Comparison of ENCODE assay signal across 8 cellular contexts in genomic region chr19:8240274-8241229, GRCh38. TPM values are rescaled to one million over a fixed set of nuclear protein-coding genes. Genes with fewer than 3 reads are reported as not detected.
A peak's percentile ranks its signal among the peaks of the same experiment; 100 is the strongest.
DNase-seq lines count a peak whose midpoint lies in the region; ATAC-seq, FAIRE-seq and TF ChIP-seq lines count a peak whose summit lies in the region.

No MANE protein-coding gene starts in this region.

- RAD21 ChIA-PET in HCT116 (lab: Charles Lee; ENCODE audit: low non-redundant PET in 1 of 2, low total read pairs in 2 of 2, uncharacterized antibody in 2 of 2, unreplicated experiment in 2 of 2), result interaction anchor here in 1 of 2 experiments (0.5 kb wide), 1 partner anchor 46 kb away, joined by 3 read pairs; no protein-coding TSS in a partner anchor

- no peak for FAIRE-seq in D721Med (lab: Jason Lieb, UNC)

- CTCF ChIA-PET in HCT116 (lab: Charles Lee), result interaction anchor here (2.4 kb wide), 1 partner anchor 82 kb away, joined by 7 read pairs; no protein-coding TSS in a partner anchor

- H3K27ac ChIP-seq in HCT116 (ENCODE audit: low read depth, low read length) (peak overlapping the region; percentile 25; the same call in 1 of the 2 replicates), esophagus squamous epithelium (peak overlapping the region in 3 of 4 donors; percentile 56 to 59 (median 58))

- no peaks in the 10 kb centered on the region for H3K79me2 ChIP-seq in HCT116 (ENCODE audit: insufficient read depth, low read length)

- no peaks in the 10 kb centered on the region for H4K20me1 ChIP-seq in HCT116 (ENCODE audit: insufficient read depth)

- peak overlapping the region; percentile 51 for H3K4me2 ChIP-seq in HCT116 (ENCODE audit: low read length)

- ATAC-seq in HCT116 (peak; percentile 85), naive B cell (ENCODE audit: low read depth in 2 of 2) (peak; percentile 73 to 80), HG02870 (IDR thresholded peaks at IDR 0.05; ENCODE audit: unreplicated experiment) (no peak)
- ATAC-seq in stimulated activated memory B cell treated with anti-CD40 and anti-IgM and Interleukin-4, amounts not matched to agents 10 μg/mL and 1 μg/mL and 100 μg/mL, for 72 hours, result peak; percentile 93

- TF ChIP-seq CTCF in D721Med (IDR thresholded peaks at IDR 0.05; ENCODE audit: insufficient read depth, missing control alignments) (no peak), HCT116 (IDR thresholded peaks at IDR 0.05 in 2 of 3, conservative IDR thresholded peaks at IDR 0.05 in 1 of 3; ENCODE audit: borderline replicate concordance in 1 of 3, insufficient read depth in 1 of 3, low read depth in 2 of 3, low read length in 2 of 3) (no peak), esophagus squamous epithelium (IDR thresholded peaks at IDR 0.05) (no peak)

- H3K9me3 Mint-ChIP-seq in activated T-cell treated with anti-CD3 and anti-CD28 coated beads, Interleukin-2, amount 50 U/mL, for 24 hours, result peaks cover 6% of the 10 kb centered on the region
- H3K9me3 Mint-ChIP-seq in naive B cell, result peaks cover 0 to 9% (median 5%) of the 10 kb centered on the region in 7 donors
- H3K9me3 Mint-ChIP-seq in stimulated activated memory B cell treated with anti-CD40 and anti-IgM and Interleukin-4, amounts not matched to agents 10 μg/mL and 1 μg/mL and 100 μg/mL, for 72 hours, result peaks cover 4% of the 10 kb centered on the region

- no TSS peak for BruUV-seq in HCT116 (replicated peaks; lab: Mats Ljungman, UMichigan)

- H3K4me3 Mint-ChIP-seq in activated T-cell treated with anti-CD3 and anti-CD28 coated beads, Interleukin-2, amount 50 U/mL, for 24 hours, result no peak overlapping the region
- H3K4me3 Mint-ChIP-seq in naive B cell, result peak overlapping the region in 6 of 8 donors; percentile 14 to 84 (median 57)
- peak overlapping the region; percentile 39 for H3K4me3 Mint-ChIP-seq in stimulated activated memory B cell treated with anti-CD40 and anti-IgM and Interleukin-4, amounts not matched to agents 10 μg/mL and 1 μg/mL and 100 μg/mL, for 72 hours

- intact Hi-C loops in HCT116 (cut with micrococcal nuclease) (no loop called here), esophagus squamous epithelium (cut with DNase I) (no loop called here)

- H3K4me1 Mint-ChIP-seq in activated T-cell treated with anti-CD3 and anti-CD28 coated beads, Interleukin-2, amount 50 U/mL, for 24 hours (ENCODE audit: low read depth), result peaks cover 20% of the 10 kb centered on the region
- peaks cover 34 to 65% (median 44%) of the 10 kb centered on the region in 3 donors for H3K4me1 Mint-ChIP-seq in naive B cell
- H3K4me1 Mint-ChIP-seq in stimulated activated memory B cell treated with anti-CD40 and anti-IgM and Interleukin-4, amounts not matched to agents 10 μg/mL and 1 μg/mL and 100 μg/mL, for 72 hours, result peaks cover 35% of the 10 kb centered on the region

- H2AFZ ChIP-seq in HCT116 (ENCODE audit: low read depth, low read length, poor library complexity, severe bottlenecking), result no peak overlapping the region

- peaks cover 32% of the 10 kb centered on the region for H3K36me3 Mint-ChIP-seq in activated T-cell treated with anti-CD3 and anti-CD28 coated beads, Interleukin-2, amount 50 U/mL, for 24 hours (ENCODE audit: low read depth)
- H3K36me3 Mint-ChIP-seq in naive B cell, result peaks cover 0 to 8% of the 10 kb centered on the region in 2 donors
- peaks cover 45% of the 10 kb centered on the region for H3K36me3 Mint-ChIP-seq in stimulated activated memory B cell treated with anti-CD40 and anti-IgM and Interleukin-4, amounts not matched to agents 10 μg/mL and 1 μg/mL and 100 μg/mL, for 72 hours

- peaks cover 4 to 8% of the 10 kb centered on the region in 2 experiments; a peak in 2 of 4 replicates for H3K9me3 ChIP-seq in HCT116 (ENCODE audit: control insufficient read depth in 1 of 2, insufficient read depth in 1 of 2, low read depth in 1 of 2, low read length in 2 of 2)
- peaks cover 0 to 4% (median 0%) of the 10 kb centered on the region in 3 donors for H3K9me3 ChIP-seq in esophagus squamous epithelium

- H3K4me3 ChIP-seq in HCT116 (replicated peaks in 1 of 2; ENCODE audit: low read depth in 1 of 2, low read length in 2 of 2) (no peak overlapping the region), esophagus squamous epithelium (peak overlapping the region in 1 of 4 donors; percentile 21)

- H3K27ac Mint-ChIP-seq in activated T-cell treated with anti-CD3 and anti-CD28 coated beads, Interleukin-2, amount 50 U/mL, for 24 hours, result peak overlapping the region; percentile 50
- H3K27ac Mint-ChIP-seq in naive B cell, result peak overlapping the region; percentile 69 to 97 (median 84)
- H3K27ac Mint-ChIP-seq in stimulated activated memory B cell treated with anti-CD40 and anti-IgM and Interleukin-4, amounts not matched to agents 10 μg/mL and 1 μg/mL and 100 μg/mL, for 72 hours, result peak overlapping the region; percentile 68

- peak; percentile 81 for DNase-seq in D721Med (ENCODE audit: insufficient read length, low spot score)
- DNase-seq in HCT116 (ENCODE audit: low read depth, low spot score), result peak; percentile 47
- peak; percentile 27 for DNase-seq in NCI-H69 (lab: John Stamatoyannopoulos, UW)
- DNase-seq in activated T-cell treated with anti-CD3 and anti-CD28 coated beads, Interleukin-2, amount 50 U/mL, for 24 hours, result peak; percentile 56
- peak; percentile 42 for DNase-seq in esophagus squamous epithelium (lab: John Stamatoyannopoulos, UW)
- DNase-seq in naive B cell, result peak; percentile 27

- POLR2A ChIA-PET in HCT116 (lab: Charles Lee), result interaction anchor here (0.6 to 0.8 kb wide), 2 partner anchors 173 to 312 kb away, joined by 3 to 4 read pairs; no protein-coding TSS in a partner anchor

- H3K36me3 ChIP-seq in HCT116 (ENCODE audit: control insufficient read depth in 1 of 2, insufficient read depth in 2 of 2, low read length in 2 of 2) (no peaks in the 10 kb centered on the region), esophagus squamous epithelium (peaks cover 0 to 17% (median 0%) of the 10 kb centered on the region in 3 donors)

- peaks cover 16% of the 10 kb centered on the region in 2 experiments for H3K4me1 ChIP-seq in HCT116 (ENCODE audit: control insufficient read depth in 1 of 2, insufficient read depth in 2 of 2, low read length in 2 of 2)
- peaks cover 12 to 53% (median 30%) of the 10 kb centered on the region in 3 donors for H3K4me1 ChIP-seq in esophagus squamous epithelium

- H3K27me3 Mint-ChIP-seq in activated T-cell treated with anti-CD3 and anti-CD28 coated beads, Interleukin-2, amount 50 U/mL, for 24 hours, result no peaks in the 10 kb centered on the region
- H3K27me3 Mint-ChIP-seq in naive B cell, result no peaks in the 10 kb centered on the region
- H3K27me3 Mint-ChIP-seq in stimulated activated memory B cell treated with anti-CD40 and anti-IgM and Interleukin-4, amounts not matched to agents 10 μg/mL and 1 μg/mL and 100 μg/mL, for 72 hours, result no peaks in the 10 kb centered on the region

- H3K27me3 ChIP-seq in HCT116 (ENCODE audit: insufficient read depth, low read length) (no peaks in the 10 kb centered on the region), esophagus squamous epithelium (no peaks in the 10 kb centered on the region)

- TF ChIP-seq POLR2A in HCT116 (IDR thresholded peaks at IDR 0.05; ENCODE audit: borderline replicate concordance, extremely low read depth, insufficient read depth, insufficient read length) (no peak), esophagus squamous epithelium (IDR thresholded peaks at IDR 0.05) (no peak)

- no peak overlapping the region for H3K9ac ChIP-seq in HCT116 (ENCODE audit: low read length)

- no peaks in the 10 kb centered on the region for H3K9me2 ChIP-seq in HCT116 (ENCODE audit: insufficient read depth)

- TF ChIP-seq RAD21 in HCT116 (IDR thresholded peaks at IDR 0.05; ENCODE audit: low read depth), result no peak

- 19 to 21% methylated on average over 12 to 14 of the region's 17 CpGs for WGBS in esophagus squamous epithelium, 2 donors

TF ChIP-seq in HCT116, 20 proteins besides CTCF, POLR2A, EP300 and RAD21 (continues in another document):
- TF ChIP-seq, protein P1, sequence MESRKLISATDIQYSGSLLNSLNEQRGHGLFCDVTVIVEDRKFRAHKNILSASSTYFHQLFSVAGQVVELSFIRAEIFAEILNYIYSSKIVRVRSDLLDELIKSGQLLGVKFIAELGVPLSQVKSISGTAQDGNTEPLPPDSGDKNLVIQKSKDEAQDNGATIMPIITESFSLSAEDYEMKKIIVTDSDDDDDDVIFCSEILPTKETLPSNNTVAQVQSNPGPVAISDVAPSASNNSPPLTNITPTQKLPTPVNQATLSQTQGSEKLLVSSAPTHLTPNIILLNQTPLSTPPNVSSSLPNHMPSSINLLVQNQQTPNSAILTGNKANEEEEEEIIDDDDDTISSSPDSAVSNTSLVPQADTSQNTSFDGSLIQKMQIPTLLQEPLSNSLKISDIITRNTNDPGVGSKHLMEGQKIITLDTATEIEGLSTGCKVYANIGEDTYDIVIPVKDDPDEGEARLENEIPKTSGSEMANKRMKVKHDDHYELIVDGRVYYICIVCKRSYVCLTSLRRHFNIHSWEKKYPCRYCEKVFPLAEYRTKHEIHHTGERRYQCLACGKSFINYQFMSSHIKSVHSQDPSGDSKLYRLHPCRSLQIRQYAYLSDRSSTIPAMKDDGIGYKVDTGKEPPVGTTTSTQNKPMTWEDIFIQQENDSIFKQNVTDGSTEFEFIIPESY (IDR thresholded peaks at IDR 0.05; ENCODE audit: extremely low read depth, insufficient replicate concordance, low read length), result no peak
- no peak for TF ChIP-seq EZH2phosphoT487 (IDR thresholded peaks at IDR 0.05; ENCODE audit: borderline replicate concordance)
- TF ChIP-seq SRF (IDR thresholded peaks at IDR 0.05; ENCODE audit: low read depth), result no peak
- no peak for TF ChIP-seq POLR2AphosphoS5 (IDR thresholded peaks at IDR 0.05; ENCODE audit: low read depth, low read length)

RNA-seq across cellular contexts. Expression of gene CERS4, which starts 31.4 kb away (rescaled TPM):
- total RNA-seq in HCT116 (2021; ENCODE audit: unreplicated experiment), result 26.0 TPM
- 16.5 and 17.7 TPM in 2 replicates for polyA plus RNA-seq in HCT116 (2012)
- total RNA-seq in esophagus squamous epithelium, result 100 to 1,000 TPM in 1 of 4 donors, 10 to 100 TPM in 3; 44.1 to 184 (median 89.1) TPM
- 10 to 100 TPM; 36.3 to 53.3 (median 43.7) TPM for polyA plus RNA-seq in naive B cell (ENCODE audit: low read depth in 6 of 6)

Comparison
In these comparisons a context has a peak if more than half of its experiments do, and no peak if none do; other contexts are left out.
1. DNase-seq: peak in every context shown above with its lines; median percentile 81 in D721Med; 56 in activated T-cell treated with anti-CD3 and anti-CD28 coated beads, Interleukin-2, amount 50 U/mL, for 24 hours; 47 in HCT116; 42 in esophagus squamous epithelium; 27 in NCI-H69; 27 in naive B cell.